Comparison of ENCODE assay signal across 1 cellular context in genomic region chr2:219571311-219572236, GRCh38.
TF ChIP-seq lines count a peak whose summit lies in the region.

TSS of gene OBSL1 (minus strand) at chr2:219571539. CDS start at chr2:219571232, 307 bp downstream.

TF ChIP-seq in HepG2, 621 proteins besides CTCF, POLR2A, EP300 and RAD21 (continued from another document and continues in another):
- TF ChIP-seq, protein P1, sequence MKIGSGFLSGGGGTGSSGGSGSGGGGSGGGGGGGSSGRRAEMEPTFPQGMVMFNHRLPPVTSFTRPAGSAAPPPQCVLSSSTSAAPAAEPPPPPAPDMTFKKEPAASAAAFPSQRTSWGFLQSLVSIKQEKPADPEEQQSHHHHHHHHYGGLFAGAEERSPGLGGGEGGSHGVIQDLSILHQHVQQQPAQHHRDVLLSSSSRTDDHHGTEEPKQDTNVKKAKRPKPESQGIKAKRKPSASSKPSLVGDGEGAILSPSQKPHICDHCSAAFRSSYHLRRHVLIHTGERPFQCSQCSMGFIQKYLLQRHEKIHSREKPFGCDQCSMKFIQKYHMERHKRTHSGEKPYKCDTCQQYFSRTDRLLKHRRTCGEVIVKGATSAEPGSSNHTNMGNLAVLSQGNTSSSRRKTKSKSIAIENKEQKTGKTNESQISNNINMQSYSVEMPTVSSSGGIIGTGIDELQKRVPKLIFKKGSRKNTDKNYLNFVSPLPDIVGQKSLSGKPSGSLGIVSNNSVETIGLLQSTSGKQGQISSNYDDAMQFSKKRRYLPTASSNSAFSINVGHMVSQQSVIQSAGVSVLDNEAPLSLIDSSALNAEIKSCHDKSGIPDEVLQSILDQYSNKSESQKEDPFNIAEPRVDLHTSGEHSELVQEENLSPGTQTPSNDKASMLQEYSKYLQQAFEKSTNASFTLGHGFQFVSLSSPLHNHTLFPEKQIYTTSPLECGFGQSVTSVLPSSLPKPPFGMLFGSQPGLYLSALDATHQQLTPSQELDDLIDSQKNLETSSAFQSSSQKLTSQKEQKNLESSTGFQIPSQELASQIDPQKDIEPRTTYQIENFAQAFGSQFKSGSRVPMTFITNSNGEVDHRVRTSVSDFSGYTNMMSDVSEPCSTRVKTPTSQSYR (CRISPR knock-in tag; IDR thresholded peaks at IDR 0.05; ENCODE audit: borderline replicate concordance) = peak; percentile 98
- no peak for TF ChIP-seq SUZ12 (IDR thresholded peaks at IDR 0.05; ENCODE audit: low read depth, low read length)
- TF ChIP-seq STAT6 (CRISPR knock-in tag; IDR thresholded peaks at IDR 0.05; ENCODE audit: borderline replicate concordance) = no peak; the same call in 1 of the 2 replicates
- TF ChIP-seq CEBPB (IDR thresholded peaks at IDR 0.05; ENCODE audit: borderline replicate concordance, low read depth, low read length) = no peak
- no peak; the same call in 1 of the 2 replicates for TF ChIP-seq HCFC1 (IDR thresholded peaks at IDR 0.05; ENCODE audit: low read depth, low read length)
- TF ChIP-seq HMG20A (CRISPR knock-in tag; IDR thresholded peaks at IDR 0.05; ENCODE audit: borderline replicate concordance) = peak; percentile 41; the same call in 1 of the 2 replicates
- no peak for TF ChIP-seq TEAD2 (CRISPR knock-in tag; IDR thresholded peaks at IDR 0.05)
- no peak for TF ChIP-seq CBX2 (IDR thresholded peaks at IDR 0.05; ENCODE audit: low read depth, low read length)
- no peak for TF ChIP-seq CBX2 (CRISPR knock-in tag; IDR thresholded peaks at IDR 0.05; ENCODE audit: low read depth)
- peak; percentile 63 for TF ChIP-seq ZSCAN31 (CRISPR knock-in tag; IDR thresholded peaks at IDR 0.05; ENCODE audit: low read depth)
- TF ChIP-seq SIX4 (CRISPR knock-in tag; IDR thresholded peaks at IDR 0.05) = no peak
- peak; percentile 81; the same call in 1 of the 2 replicates for TF ChIP-seq ZBTB20 (CRISPR knock-in tag; IDR thresholded peaks at IDR 0.05; ENCODE audit: borderline replicate concordance, low read depth)
- no peak for TF ChIP-seq TOE1 (CRISPR knock-in tag; IDR thresholded peaks at IDR 0.05)
- no peak for TF ChIP-seq SMARCE1 (IDR thresholded peaks at IDR 0.05; ENCODE audit: borderline replicate concordance)
- TF ChIP-seq POLR2G (IDR thresholded peaks at IDR 0.05; ENCODE audit: low read depth, low read length) = peak; percentile 71
- TF ChIP-seq ZNF124 (CRISPR knock-in tag; IDR thresholded peaks at IDR 0.05) = peak; percentile 44; the same call in 1 of the 2 replicates
- TF ChIP-seq ZNF879 (CRISPR knock-in tag; IDR thresholded peaks at IDR 0.05) = no peak; the same call in 1 of the 2 replicates
- TF ChIP-seq RXRB (CRISPR knock-in tag; IDR thresholded peaks at IDR 0.05; ENCODE audit: borderline replicate concordance) = peak; percentile 81
- no peak for TF ChIP-seq YEATS4 (CRISPR knock-in tag; IDR thresholded peaks at IDR 0.05; ENCODE audit: borderline replicate concordance)
- no peak for TF ChIP-seq SIN3B (IDR thresholded peaks at IDR 0.05; ENCODE audit: low read length)
- TF ChIP-seq, protein P2, sequence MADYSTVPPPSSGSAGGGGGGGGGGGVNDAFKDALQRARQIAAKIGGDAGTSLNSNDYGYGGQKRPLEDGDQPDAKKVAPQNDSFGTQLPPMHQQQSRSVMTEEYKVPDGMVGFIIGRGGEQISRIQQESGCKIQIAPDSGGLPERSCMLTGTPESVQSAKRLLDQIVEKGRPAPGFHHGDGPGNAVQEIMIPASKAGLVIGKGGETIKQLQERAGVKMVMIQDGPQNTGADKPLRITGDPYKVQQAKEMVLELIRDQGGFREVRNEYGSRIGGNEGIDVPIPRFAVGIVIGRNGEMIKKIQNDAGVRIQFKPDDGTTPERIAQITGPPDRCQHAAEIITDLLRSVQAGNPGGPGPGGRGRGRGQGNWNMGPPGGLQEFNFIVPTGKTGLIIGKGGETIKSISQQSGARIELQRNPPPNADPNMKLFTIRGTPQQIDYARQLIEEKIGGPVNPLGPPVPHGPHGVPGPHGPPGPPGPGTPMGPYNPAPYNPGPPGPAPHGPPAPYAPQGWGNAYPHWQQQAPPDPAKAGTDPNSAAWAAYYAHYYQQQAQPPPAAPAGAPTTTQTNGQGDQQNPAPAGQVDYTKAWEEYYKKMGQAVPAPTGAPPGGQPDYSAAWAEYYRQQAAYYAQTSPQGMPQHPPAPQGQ (CRISPR knock-in tag; IDR thresholded peaks at IDR 0.05; ENCODE audit: borderline replicate concordance) = no peak
- TF ChIP-seq, protein P3, sequence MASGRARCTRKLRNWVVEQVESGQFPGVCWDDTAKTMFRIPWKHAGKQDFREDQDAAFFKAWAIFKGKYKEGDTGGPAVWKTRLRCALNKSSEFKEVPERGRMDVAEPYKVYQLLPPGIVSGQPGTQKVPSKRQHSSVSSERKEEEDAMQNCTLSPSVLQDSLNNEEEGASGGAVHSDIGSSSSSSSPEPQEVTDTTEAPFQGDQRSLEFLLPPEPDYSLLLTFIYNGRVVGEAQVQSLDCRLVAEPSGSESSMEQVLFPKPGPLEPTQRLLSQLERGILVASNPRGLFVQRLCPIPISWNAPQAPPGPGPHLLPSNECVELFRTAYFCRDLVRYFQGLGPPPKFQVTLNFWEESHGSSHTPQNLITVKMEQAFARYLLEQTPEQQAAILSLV (CRISPR knock-in tag; IDR thresholded peaks at IDR 0.05; ENCODE audit: borderline replicate concordance) = peak; percentile 75; the same call in 1 of the 2 replicates
- no peak for TF ChIP-seq PAF1 (CRISPR knock-in tag; IDR thresholded peaks at IDR 0.05)
- peak; percentile 33 for TF ChIP-seq NFYB (CRISPR knock-in tag; IDR thresholded peaks at IDR 0.05)
- peak; percentile 73 for TF ChIP-seq HOXA3 (CRISPR knock-in tag; IDR thresholded peaks at IDR 0.05)
- no peak for TF ChIP-seq GTF3A (CRISPR knock-in tag; conservative IDR thresholded peaks at IDR 0.05)
- TF ChIP-seq, protein P4, sequence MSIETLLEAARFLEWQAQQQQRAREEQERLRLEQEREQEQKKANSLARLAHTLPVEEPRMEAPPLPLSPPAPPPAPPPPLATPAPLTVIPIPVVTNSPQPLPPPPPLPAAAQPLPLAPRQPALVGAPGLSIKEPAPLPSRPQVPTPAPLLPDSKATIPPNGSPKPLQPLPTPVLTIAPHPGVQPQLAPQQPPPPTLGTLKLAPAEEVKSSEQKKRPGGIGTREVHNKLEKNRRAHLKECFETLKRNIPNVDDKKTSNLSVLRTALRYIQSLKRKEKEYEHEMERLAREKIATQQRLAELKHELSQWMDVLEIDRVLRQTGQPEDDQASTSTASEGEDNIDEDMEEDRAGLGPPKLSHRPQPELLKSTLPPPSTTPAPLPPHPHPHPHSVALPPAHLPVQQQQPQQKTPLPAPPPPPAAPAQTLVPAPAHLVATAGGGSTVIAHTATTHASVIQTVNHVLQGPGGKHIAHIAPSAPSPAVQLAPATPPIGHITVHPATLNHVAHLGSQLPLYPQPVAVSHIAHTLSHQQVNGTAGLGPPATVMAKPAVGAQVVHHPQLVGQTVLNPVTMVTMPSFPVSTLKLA (IDR thresholded peaks at IDR 0.05) = 0 out of 2 replicates have a peak, but pooled peaks have one; percentile 38
- TF ChIP-seq ZNF749 (CRISPR knock-in tag; IDR thresholded peaks at IDR 0.05; ENCODE audit: borderline replicate concordance) = no peak
- TF ChIP-seq LCORL (IDR thresholded peaks at IDR 0.05) = no peak
- peak; percentile 72; the same call in 1 of the 2 replicates for TF ChIP-seq LCORL (CRISPR knock-in tag; IDR thresholded peaks at IDR 0.05)
- peak; percentile 56; the same call in 1 of the 2 replicates for TF ChIP-seq FOXP4 (CRISPR knock-in tag; IDR thresholded peaks at IDR 0.05)
- no peak for TF ChIP-seq KLF12 (CRISPR knock-in tag; IDR thresholded peaks at IDR 0.05; ENCODE audit: borderline replicate concordance)
- TF ChIP-seq ATF2 (CRISPR knock-in tag; IDR thresholded peaks at IDR 0.05) = no peak; the same call in none of the 2 replicates
- no peak for TF ChIP-seq ZNF143 (CRISPR knock-in tag; IDR thresholded peaks at IDR 0.05)
- 0 out of 2 replicates have a peak, but pooled peaks have one; percentile 45 for TF ChIP-seq SMAD1 (CRISPR knock-in tag; IDR thresholded peaks at IDR 0.05; ENCODE audit: borderline replicate concordance, low read depth)
- TF ChIP-seq, protein P5, sequence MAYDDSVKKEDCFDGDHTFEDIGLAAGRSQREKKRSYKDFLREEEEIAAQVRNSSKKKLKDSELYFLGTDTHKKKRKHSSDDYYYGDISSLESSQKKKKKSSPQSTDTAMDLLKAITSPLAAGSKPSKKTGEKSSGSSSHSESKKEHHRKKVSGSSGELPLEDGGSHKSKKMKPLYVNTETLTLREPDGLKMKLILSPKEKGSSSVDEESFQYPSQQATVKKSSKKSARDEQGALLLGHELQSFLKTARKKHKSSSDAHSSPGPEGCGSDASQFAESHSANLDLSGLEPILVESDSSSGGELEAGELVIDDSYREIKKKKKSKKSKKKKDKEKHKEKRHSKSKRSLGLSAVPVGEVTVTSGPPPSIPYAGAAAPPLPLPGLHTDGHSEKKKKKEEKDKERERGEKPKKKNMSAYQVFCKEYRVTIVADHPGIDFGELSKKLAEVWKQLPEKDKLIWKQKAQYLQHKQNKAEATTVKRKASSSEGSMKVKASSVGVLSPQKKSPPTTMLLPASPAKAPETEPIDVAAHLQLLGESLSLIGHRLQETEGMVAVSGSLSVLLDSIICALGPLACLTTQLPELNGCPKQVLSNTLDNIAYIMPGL (CRISPR knock-in tag; IDR thresholded peaks at IDR 0.05; ENCODE audit: borderline replicate concordance in 1 of 2, low read depth in 1 of 2) = peak in 1 of 2 experiments; percentile 58; a peak in 2 of 4 replicates
- TF ChIP-seq ZNF264 (CRISPR knock-in tag; IDR thresholded peaks at IDR 0.05) = no peak; the same call in 1 of the 2 replicates
- no peak for TF ChIP-seq ZBTB39 (CRISPR knock-in tag; IDR thresholded peaks at IDR 0.05)
